Comparison of ENCODE assay signal across 8 cellular contexts in genomic region chr6:21666200-21666671, GRCh38.
DNase-seq lines count a peak whose midpoint lies in the region; ATAC-seq, FAIRE-seq and TF ChIP-seq lines count a peak whose summit lies in the region.

No MANE protein-coding gene starts in this region.

- H3K4me1 Mint-ChIP-seq in activated CD4-positive, alpha-beta T cell treated with anti-CD3 and anti-CD28 coated beads for 36 hours, result peaks cover 22% of the 10 kb centered on the region
- H3K4me1 Mint-ChIP-seq in astrocyte (ENCODE audit: low read depth, unreplicated experiment), result peaks cover 17% of the 10 kb centered on the region
- H3K4me1 Mint-ChIP-seq in activated CD4-positive, alpha-beta memory T cell treated with anti-CD3 and anti-CD28 coated beads for 36 hours (ENCODE audit: low read depth), result peaks cover 26% of the 10 kb centered on the region

- no TSS peak for BruUV-seq in HepG2 (replicated peaks; lab: Mats Ljungman, UMichigan)

- ATAC-seq in activated CD4-positive, alpha-beta T cell treated with anti-CD3 and anti-CD28 coated beads for 36 hours, result peak; percentile 50
- ATAC-seq in HepG2 (peak; percentile 20; the same call in 2 of the 3 replicates), GM19023 (IDR thresholded peaks at IDR 0.05; ENCODE audit: unreplicated experiment) (no peak)

- H3K36me3 ChIP-seq in astrocyte (ENCODE audit: insufficient read depth, low read length), result no peaks in the 10 kb centered on the region
- H3K36me3 ChIP-seq in HepG2 (replicated peaks in 1 of 2; ENCODE audit: control insufficient read depth in 1 of 2, insufficient read depth in 2 of 2, low read length in 2 of 2), result no peaks in the 10 kb centered on the region
- H3K36me3 ChIP-seq in tibial artery, result no peaks in the 10 kb centered on the region

- FAIRE-seq in astrocyte (lab: Jason Lieb, UNC) (no peak), HepG2 (lab: Jason Lieb, UNC) (no peak)

- TF ChIP-seq RAD21 in HepG2 (CRISPR knock-in tag; IDR thresholded peaks at IDR 0.05), result no peak

- H3K79me2 ChIP-seq in astrocyte (ENCODE audit: insufficient read depth, low read length) (peaks cover 55% of the 10 kb centered on the region), HepG2 (ENCODE audit: insufficient read depth, low read length) (no peaks in the 10 kb centered on the region)

- no peaks in the 10 kb centered on the region for H3K9me3 ChIP-seq in astrocyte (ENCODE audit: insufficient read depth, low read depth, low read length)
- no peaks in the 10 kb centered on the region for H3K9me3 ChIP-seq in HepG2 (ENCODE audit: low read length)
- no peaks in the 10 kb centered on the region for H3K9me3 ChIP-seq in tibial artery

- TF ChIP-seq CTCF in astrocyte (IDR thresholded peaks at IDR 0.05; ENCODE audit: insufficient read depth, low read depth, low read length) (no peak), HepG2 (CRISPR knock-in tag; IDR thresholded peaks at IDR 0.05) (no peak), tibial artery (IDR thresholded peaks at IDR 0.05) (no peak)

- H3K4me3 ChIP-seq in astrocyte (ENCODE audit: insufficient read depth, low read depth, low read length) (peak overlapping the region; percentile 70), HepG2 (replicated peaks in 1 of 3; ENCODE audit: insufficient read depth in 1 of 3, low read depth in 2 of 3, low read length in 3 of 3) (no peak overlapping the region), tibial artery (peak overlapping the region; percentile 47 to 60)

- H3K27me3 ChIP-seq in astrocyte (ENCODE audit: insufficient read depth, low read length) (peaks cover 14% of the 10 kb centered on the region), HepG2 (ENCODE audit: control insufficient read depth in 1 of 2, insufficient read depth in 2 of 2, low read length in 2 of 2) (peaks cover 16 to 53% of the 10 kb centered on the region in 2 experiments), tibial artery (peaks cover 0 to 45% of the 10 kb centered on the region in 2 donors)

- peaks cover 64% of the 10 kb centered on the region for H3K27me3 Mint-ChIP-seq in activated CD4-positive, alpha-beta T cell treated with anti-CD3 and anti-CD28 coated beads for 36 hours
- H3K27me3 Mint-ChIP-seq in astrocyte (ENCODE audit: low read depth, unreplicated experiment), result peaks cover 11% of the 10 kb centered on the region
- H3K27me3 Mint-ChIP-seq in activated CD4-positive, alpha-beta memory T cell treated with anti-CD3 and anti-CD28 coated beads for 36 hours, result peaks cover 57% of the 10 kb centered on the region

- H3K4me2 ChIP-seq in astrocyte (ENCODE audit: low read length) (peak overlapping the region; percentile 97), HepG2 (ENCODE audit: low read depth, low read length) (no peak overlapping the region)

- 24% methylated on average over 31 of the region's 32 CpGs for WGBS in HepG2 (ENCODE audit: low lambda C conversion rate)

- intact Hi-C loops in activated CD4-positive, alpha-beta T cell treated with anti-CD3 and anti-CD28 coated beads for 36 hours (cut with DNase I, micrococcal nuclease), result loop anchor here in 1 of 2 experiments (2.0 kb wide), 1 partner anchor 69 kb away; no protein-coding TSS in a partner anchor
- intact Hi-C loops in HepG2 (cut with micrococcal nuclease; ENCODE audit: unreplicated experiment) (no loop called here), tibial artery (cut with DNase I; ENCODE audit: low total_unique reads) (loop anchor here (10.0 kb wide), 1 partner anchor 71 kb away; the partner anchor contains the start of gene SOX4)
- intact Hi-C loops in activated CD4-positive, alpha-beta memory T cell treated with anti-CD3 and anti-CD28 coated beads for 36 hours (cut with micrococcal nuclease), result loop anchor here (5.0 kb wide), 1 partner anchor 69 kb away; no protein-coding TSS in a partner anchor

- POLR2A ChIA-PET in activated CD4-positive, alpha-beta T cell treated with anti-CD3 and anti-CD28 coated beads for 36 hours (lab: Charles Lee), result no interaction called here
- POLR2A ChIA-PET in HepG2 (lab: Yijun Ruan, JAX), result no interaction called here
- POLR2A ChIA-PET in activated CD4-positive, alpha-beta memory T cell treated with anti-CD3 and anti-CD28 coated beads for 36 hours (lab: Charles Lee), result no interaction called here

- H2AFZ ChIP-seq in astrocyte (ENCODE audit: low read depth, low read length), result peak overlapping the region; percentile 94
- no peak overlapping the region for H2AFZ ChIP-seq in HepG2 (ENCODE audit: low read length)

- H3K36me3 Mint-ChIP-seq in activated CD4-positive, alpha-beta T cell treated with anti-CD3 and anti-CD28 coated beads for 36 hours (ENCODE audit: low read depth), result no peaks in the 10 kb centered on the region
- no peaks in the 10 kb centered on the region for H3K36me3 Mint-ChIP-seq in astrocyte (ENCODE audit: low read depth, unreplicated experiment)
- no peaks in the 10 kb centered on the region for H3K36me3 Mint-ChIP-seq in activated CD4-positive, alpha-beta memory T cell treated with anti-CD3 and anti-CD28 coated beads for 36 hours

- peak overlapping the region; percentile 87 for H3K9ac ChIP-seq in astrocyte (ENCODE audit: low read length)
- H3K9ac ChIP-seq in HepG2 (ENCODE audit: insufficient read depth, low read depth, low read length), result no peak overlapping the region

- H3K27ac Mint-ChIP-seq in activated CD4-positive, alpha-beta T cell treated with anti-CD3 and anti-CD28 coated beads for 36 hours, result no peak overlapping the region
- no peak overlapping the region for H3K27ac Mint-ChIP-seq in astrocyte (ENCODE audit: unreplicated experiment)
- H3K27ac Mint-ChIP-seq in activated CD4-positive, alpha-beta memory T cell treated with anti-CD3 and anti-CD28 coated beads for 36 hours, result no peak overlapping the region

- H3K4me1 ChIP-seq in astrocyte (ENCODE audit: insufficient read depth, low read length), result peaks cover 18% of the 10 kb centered on the region
- H3K4me1 ChIP-seq in HepG2 (ENCODE audit: insufficient read depth, low read length), result no peaks in the 10 kb centered on the region
- peaks cover 0 to 31% (median 22%) of the 10 kb centered on the region in 4 donors for H3K4me1 ChIP-seq in tibial artery

- H3K9me3 Mint-ChIP-seq in activated CD4-positive, alpha-beta T cell treated with anti-CD3 and anti-CD28 coated beads for 36 hours (ENCODE audit: low read depth), result no peaks in the 10 kb centered on the region
- H3K9me3 Mint-ChIP-seq in astrocyte (ENCODE audit: unreplicated experiment), result no peaks in the 10 kb centered on the region
- no peaks in the 10 kb centered on the region for H3K9me3 Mint-ChIP-seq in activated CD4-positive, alpha-beta memory T cell treated with anti-CD3 and anti-CD28 coated beads for 36 hours

- in situ Hi-C loops in HepG2 (cut with HindIII; ENCODE audit: extremely low pct_ligation_motif_present, low pct_unique_long_range_greater_than_20kb), result no loop called here

- no peak for TF ChIP-seq POLR2A in HepG2 (IDR thresholded peaks at IDR 0.05; ENCODE audit: insufficient read depth in 1 of 2, low read depth in 2 of 2, low read length in 2 of 2)

- peak overlapping the region; percentile 54 for H3K4me3 Mint-ChIP-seq in activated CD4-positive, alpha-beta T cell treated with anti-CD3 and anti-CD28 coated beads for 36 hours
- peak overlapping the region; percentile 98 for H3K4me3 Mint-ChIP-seq in astrocyte (ENCODE audit: unreplicated experiment)
- H3K4me3 Mint-ChIP-seq in activated CD4-positive, alpha-beta memory T cell treated with anti-CD3 and anti-CD28 coated beads for 36 hours, result no peak overlapping the region

- CTCF ChIA-PET in activated CD4-positive, alpha-beta T cell treated with anti-CD3 and anti-CD28 coated beads for 36 hours (lab: Charles Lee), result no interaction called here
- CTCF ChIA-PET in HepG2 (lab: Yijun Ruan, JAX; ENCODE audit: low intra/inter-chr PET ratio, low total read pairs), result no interaction called here
- CTCF ChIA-PET in activated CD4-positive, alpha-beta memory T cell treated with anti-CD3 and anti-CD28 coated beads for 36 hours (lab: Charles Lee), result no interaction called here

- H3K27ac ChIP-seq in astrocyte (ENCODE audit: low read depth, low read length) (peak overlapping the region; percentile 48), HepG2 (ENCODE audit: extremely low read length, insufficient read depth, low read length) (no peak overlapping the region), tibial artery (peak overlapping the region; percentile 45 to 61)

- no peak for TF ChIP-seq EP300 in HepG2 (IDR thresholded peaks at IDR 0.05; ENCODE audit: low read depth in 2 of 2, low read length in 2 of 2)
- TF ChIP-seq EP300 in HepG2 (CRISPR knock-in tag; IDR thresholded peaks at IDR 0.05; ENCODE audit: borderline replicate concordance), result no peak

- DNase-seq in activated CD4-positive, alpha-beta T cell treated with anti-CD3 and anti-CD28 coated beads for 36 hours, result peak; percentile 35
- no peak for DNase-seq in activated CD4-positive, alpha-beta T cell treated with anti-CD3 and anti-CD28 coated beads for 1 hour
- DNase-seq in astrocyte (ENCODE audit: low read depth), result no peak
- DNase-seq in HepG2 (ENCODE audit: low spot score), result no peak
- no peak for DNase-seq in tibial artery
- no peak for DNase-seq in activated CD4-positive, alpha-beta memory T cell treated with anti-CD3 and anti-CD28 coated beads for 36 hours
- no peak for DNase-seq in mucosa of gallbladder (ENCODE audit: low spot score)

- H4K20me1 ChIP-seq in astrocyte (ENCODE audit: insufficient read depth, low read length), result no peaks in the 10 kb centered on the region
- no peaks in the 10 kb centered on the region; the same call in 1 of the 2 replicates for H4K20me1 ChIP-seq in HepG2 (ENCODE audit: insufficient read depth, low read length)

TF ChIP-seq in HepG2, 621 proteins besides CTCF, POLR2A, EP300 and RAD21:
- TF ChIP-seq ZNF251 (CRISPR knock-in tag; IDR thresholded peaks at IDR 0.05) (no peak), ZNF543 (CRISPR knock-in tag; IDR thresholded peaks at IDR 0.05) (no peak), ZNF20 (CRISPR knock-in tag; IDR thresholded peaks at IDR 0.05) (no peak)

Comparison
In these comparisons a context has a peak if more than half of its experiments do, and no peak if none do; other contexts are left out.
1. H3K4me3 ChIP-seq: peak in astrocyte (single experiment) and tibial artery (2 of 2); none in HepG2 (0 of 3).